ENCODE assay signal across 1 cellular context in the genomic region with DNA sequence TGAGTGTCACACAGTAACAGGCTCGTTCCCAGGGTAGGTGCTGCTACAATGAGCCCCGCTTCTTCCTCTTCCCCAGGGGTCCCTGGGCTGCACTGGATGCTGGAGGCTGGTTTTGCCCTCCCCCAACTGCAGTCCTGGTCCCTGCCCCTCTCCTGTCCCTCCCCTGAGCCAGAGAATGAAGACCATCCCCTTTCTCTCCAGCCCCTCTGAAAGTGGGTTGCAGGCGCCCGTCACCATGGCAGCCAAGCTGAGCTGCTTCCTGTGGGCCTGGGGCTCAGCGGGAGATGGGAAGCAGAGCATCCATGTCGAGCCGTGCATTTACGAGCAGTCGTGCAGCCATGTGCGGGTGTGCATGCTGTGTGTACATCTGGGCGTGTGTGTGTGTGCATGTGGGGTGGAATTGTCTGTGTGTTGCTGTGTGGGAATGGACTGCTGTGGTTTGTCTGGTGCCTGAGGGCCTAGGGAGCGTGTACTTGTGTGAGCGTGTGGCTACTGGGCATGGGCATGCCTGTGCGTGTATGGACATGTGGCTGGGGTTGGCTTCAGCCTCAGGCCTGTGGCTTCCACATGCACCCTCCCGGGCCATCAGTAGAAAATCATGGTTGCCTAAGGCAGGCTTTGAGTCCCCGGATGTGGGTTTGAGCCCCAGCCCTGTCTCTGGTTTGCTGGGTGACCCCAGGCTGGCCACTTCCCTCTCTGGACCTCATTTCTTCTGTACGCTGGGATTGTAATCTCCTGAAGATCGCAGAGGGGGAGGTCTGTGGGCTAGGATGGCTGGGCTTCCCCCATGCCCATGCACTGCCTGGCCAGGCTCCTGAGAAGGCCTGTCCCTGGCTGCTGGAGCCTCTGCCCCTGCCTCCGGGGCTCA.
TF ChIP-seq lines count a peak whose summit lies in the region.

No MANE protein-coding gene starts in this region.

TF ChIP-seq in GM23338, 12 proteins besides CTCF, POLR2A, EP300 and RAD21 (continued from another document):
- TF ChIP-seq, protein P1, sequence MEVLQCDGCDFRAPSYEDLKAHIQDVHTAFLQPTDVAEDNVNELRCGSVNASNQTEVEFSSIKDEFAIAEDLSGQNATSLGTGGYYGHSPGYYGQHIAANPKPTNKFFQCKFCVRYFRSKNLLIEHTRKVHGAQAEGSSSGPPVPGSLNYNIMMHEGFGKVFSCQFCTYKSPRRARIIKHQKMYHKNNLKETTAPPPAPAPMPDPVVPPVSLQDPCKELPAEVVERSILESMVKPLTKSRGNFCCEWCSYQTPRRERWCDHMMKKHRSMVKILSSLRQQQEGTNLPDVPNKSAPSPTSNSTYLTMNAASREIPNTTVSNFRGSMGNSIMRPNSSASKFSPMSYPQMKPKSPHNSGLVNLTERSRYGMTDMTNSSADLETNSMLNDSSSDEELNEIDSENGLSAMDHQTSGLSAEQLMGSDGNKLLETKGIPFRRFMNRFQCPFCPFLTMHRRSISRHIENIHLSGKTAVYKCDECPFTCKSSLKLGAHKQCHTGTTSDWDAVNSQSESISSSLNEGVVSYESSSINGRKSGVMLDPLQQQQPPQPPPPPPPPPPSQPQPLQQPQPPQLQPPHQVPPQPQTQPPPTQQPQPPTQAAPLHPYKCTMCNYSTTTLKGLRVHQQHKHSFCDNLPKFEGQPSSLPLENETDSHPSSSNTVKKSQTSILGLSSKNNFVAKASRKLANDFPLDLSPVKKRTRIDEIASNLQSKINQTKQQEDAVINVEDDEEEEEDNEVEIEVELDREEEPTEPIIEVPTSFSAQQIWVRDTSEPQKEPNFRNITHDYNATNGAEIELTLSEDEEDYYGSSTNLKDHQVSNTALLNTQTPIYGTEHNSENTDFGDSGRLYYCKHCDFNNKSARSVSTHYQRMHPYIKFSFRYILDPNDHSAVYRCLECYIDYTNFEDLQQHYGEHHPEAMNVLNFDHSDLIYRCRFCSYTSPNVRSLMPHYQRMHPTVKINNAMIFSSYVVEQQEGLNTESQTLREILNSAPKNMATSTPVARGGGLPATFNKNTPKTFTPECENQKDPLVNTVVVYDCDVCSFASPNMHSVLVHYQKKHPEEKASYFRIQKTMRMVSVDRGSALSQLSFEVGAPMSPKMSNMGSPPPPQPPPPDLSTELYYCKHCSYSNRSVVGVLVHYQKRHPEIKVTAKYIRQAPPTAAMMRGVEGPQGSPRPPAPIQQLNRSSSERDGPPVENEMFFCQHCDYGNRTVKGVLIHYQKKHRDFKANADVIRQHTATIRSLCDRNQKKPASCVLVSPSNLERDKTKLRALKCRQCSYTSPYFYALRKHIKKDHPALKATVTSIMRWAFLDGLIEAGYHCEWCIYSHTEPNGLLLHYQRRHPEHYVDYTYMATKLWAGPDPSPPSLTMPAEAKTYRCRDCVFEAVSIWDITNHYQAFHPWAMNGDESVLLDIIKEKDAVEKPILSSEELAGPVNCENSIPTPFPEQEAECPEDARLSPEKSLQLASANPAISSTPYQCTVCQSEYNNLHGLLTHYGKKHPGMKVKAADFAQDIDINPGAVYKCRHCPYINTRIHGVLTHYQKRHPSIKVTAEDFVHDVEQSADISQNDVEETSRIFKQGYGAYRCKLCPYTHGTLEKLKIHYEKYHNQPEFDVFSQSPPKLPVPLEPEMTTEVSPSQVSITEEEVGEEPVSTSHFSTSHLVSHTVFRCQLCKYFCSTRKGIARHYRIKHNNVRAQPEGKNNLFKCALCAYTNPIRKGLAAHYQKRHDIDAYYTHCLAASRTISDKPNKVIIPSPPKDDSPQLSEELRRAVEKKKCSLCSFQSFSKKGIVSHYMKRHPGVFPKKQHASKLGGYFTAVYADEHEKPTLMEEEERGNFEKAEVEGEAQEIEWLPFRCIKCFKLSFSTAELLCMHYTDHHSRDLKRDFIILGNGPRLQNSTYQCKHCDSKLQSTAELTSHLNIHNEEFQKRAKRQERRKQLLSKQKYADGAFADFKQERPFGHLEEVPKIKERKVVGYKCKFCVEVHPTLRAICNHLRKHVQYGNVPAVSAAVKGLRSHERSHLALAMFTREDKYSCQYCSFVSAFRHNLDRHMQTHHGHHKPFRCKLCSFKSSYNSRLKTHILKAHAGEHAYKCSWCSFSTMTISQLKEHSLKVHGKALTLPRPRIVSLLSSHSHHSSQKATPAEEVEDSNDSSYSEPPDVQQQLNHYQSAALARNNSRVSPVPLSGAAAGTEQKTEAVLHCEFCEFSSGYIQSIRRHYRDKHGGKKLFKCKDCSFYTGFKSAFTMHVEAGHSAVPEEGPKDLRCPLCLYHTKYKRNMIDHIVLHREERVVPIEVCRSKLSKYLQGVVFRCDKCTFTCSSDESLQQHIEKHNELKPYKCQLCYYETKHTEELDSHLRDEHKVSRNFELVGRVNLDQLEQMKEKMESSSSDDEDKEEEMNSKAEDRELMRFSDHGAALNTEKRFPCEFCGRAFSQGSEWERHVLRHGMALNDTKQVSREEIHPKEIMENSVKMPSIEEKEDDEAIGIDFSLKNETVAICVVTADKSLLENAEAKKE (CRISPR knock-in tag; IDR thresholded peaks at IDR 0.05) = no peak
- TF ChIP-seq, protein P2, sequence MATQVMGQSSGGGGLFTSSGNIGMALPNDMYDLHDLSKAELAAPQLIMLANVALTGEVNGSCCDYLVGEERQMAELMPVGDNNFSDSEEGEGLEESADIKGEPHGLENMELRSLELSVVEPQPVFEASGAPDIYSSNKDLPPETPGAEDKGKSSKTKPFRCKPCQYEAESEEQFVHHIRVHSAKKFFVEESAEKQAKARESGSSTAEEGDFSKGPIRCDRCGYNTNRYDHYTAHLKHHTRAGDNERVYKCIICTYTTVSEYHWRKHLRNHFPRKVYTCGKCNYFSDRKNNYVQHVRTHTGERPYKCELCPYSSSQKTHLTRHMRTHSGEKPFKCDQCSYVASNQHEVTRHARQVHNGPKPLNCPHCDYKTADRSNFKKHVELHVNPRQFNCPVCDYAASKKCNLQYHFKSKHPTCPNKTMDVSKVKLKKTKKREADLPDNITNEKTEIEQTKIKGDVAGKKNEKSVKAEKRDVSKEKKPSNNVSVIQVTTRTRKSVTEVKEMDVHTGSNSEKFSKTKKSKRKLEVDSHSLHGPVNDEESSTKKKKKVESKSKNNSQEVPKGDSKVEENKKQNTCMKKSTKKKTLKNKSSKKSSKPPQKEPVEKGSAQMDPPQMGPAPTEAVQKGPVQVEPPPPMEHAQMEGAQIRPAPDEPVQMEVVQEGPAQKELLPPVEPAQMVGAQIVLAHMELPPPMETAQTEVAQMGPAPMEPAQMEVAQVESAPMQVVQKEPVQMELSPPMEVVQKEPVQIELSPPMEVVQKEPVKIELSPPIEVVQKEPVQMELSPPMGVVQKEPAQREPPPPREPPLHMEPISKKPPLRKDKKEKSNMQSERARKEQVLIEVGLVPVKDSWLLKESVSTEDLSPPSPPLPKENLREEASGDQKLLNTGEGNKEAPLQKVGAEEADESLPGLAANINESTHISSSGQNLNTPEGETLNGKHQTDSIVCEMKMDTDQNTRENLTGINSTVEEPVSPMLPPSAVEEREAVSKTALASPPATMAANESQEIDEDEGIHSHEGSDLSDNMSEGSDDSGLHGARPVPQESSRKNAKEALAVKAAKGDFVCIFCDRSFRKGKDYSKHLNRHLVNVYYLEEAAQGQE (IDR thresholded peaks at IDR 0.05; ENCODE audit: unreplicated experiment) = no peak
- TF ChIP-seq EZH2phosphoT487 (IDR thresholded peaks at IDR 0.05; ENCODE audit: unreplicated experiment) = no peak
- TF ChIP-seq CREB1 (CRISPR knock-in tag; IDR thresholded peaks at IDR 0.05; ENCODE audit: low read depth) = no peak
- no peak for TF ChIP-seq STAT1 (IDR thresholded peaks at IDR 0.05; ENCODE audit: unreplicated experiment)
- TF ChIP-seq JUNB (IDR thresholded peaks at IDR 0.05; ENCODE audit: unreplicated experiment) = no peak
- TF ChIP-seq POLR2AphosphoS5 (IDR thresholded peaks at IDR 0.05; ENCODE audit: low read depth) = no peak
- TF ChIP-seq EZH2 (IDR thresholded peaks at IDR 0.05; ENCODE audit: low read depth, unreplicated experiment) = no peak
- no peak for TF ChIP-seq ZNF331 (CRISPR knock-in tag; IDR thresholded peaks at IDR 0.05; ENCODE audit: low read depth)
- TF ChIP-seq, protein P3, sequence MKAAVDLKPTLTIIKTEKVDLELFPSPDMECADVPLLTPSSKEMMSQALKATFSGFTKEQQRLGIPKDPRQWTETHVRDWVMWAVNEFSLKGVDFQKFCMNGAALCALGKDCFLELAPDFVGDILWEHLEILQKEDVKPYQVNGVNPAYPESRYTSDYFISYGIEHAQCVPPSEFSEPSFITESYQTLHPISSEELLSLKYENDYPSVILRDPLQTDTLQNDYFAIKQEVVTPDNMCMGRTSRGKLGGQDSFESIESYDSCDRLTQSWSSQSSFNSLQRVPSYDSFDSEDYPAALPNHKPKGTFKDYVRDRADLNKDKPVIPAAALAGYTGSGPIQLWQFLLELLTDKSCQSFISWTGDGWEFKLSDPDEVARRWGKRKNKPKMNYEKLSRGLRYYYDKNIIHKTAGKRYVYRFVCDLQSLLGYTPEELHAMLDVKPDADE (IDR thresholded peaks at IDR 0.05) = no peak
